ENCODE assay signal across 22 cellular contexts in the genomic region with DNA sequence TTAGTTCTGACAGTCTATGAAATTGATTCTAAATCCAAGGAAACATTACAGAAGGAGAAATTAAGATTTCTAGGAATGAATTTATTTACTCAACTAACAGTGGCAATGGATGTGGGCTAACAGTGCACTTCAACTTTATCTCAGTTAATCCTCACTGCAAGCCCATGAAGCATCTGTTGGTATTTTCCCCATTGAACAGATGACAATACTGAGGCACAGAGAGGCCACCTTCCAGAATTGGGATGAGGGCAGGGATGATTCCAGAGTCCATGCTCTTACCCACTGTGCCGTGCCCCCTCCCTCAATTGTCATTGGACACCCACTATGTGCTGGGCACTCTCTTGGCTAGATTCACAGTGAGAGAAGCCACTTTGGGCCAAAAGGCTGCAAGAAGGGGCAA.
DNase-seq lines count a peak whose midpoint lies in the region; ATAC-seq, FAIRE-seq and TF ChIP-seq lines count a peak whose summit lies in the region.
"Had no signal": no experiment of that assay in that cellular context is flagged by ENCODE, and none has a peak within 500 bp of the region (broad histone marks: within the 10 kb centered on the region; RNA-seq: fewer than 3 reads in every experiment).

No MANE protein-coding gene starts in this region.

- DNase-seq in K562 (ENCODE audit: extremely low read depth in 1 of 4, low spot score in 3 of 4) (no peak), immature natural killer cell (no peak), small intestine (no peak), COR-L47 (lab: John Stamatoyannopoulos, UW) (no peak)
- DNase-seq in activated CD8-positive, alpha-beta memory T cell treated with anti-CD3 and anti-CD28 coated beads, Interleukin-2, amount 50 U/mL, for 48 hours: no peak
- DNase-seq: CD8-positive, alpha-beta memory T cell; GF-D8; GOT3; Kasumi-1; NCI-H1417; NCI-H1694 treated with DMSO at 0.1 percent for 48 hours; NCI-H446 treated with DMSO at 0.1 percent for 48 hours; NCI-H526 treated with DMSO at 0.1 percent for 48 hours; PC-3; RPMI8226; SIG-M5 had no signal

- H3K9me3 ChIP-seq in BLaER1: no peaks in the 10 kb centered on the region
- H3K9me3 ChIP-seq in BLaER1 treated with 17β-estradiol and CSF1 and Interleukin-3, amounts not matched to agents 10 nM and 100 nM (replicated peaks in 1 of 11): no peaks in the 10 kb centered on the region
- H3K9me3 ChIP-seq in K562 (replicated peaks; ENCODE audit: control insufficient read depth, insufficient read depth, low read depth, low read length): no peaks in the 10 kb centered on the region
- H3K9me3 ChIP-seq in small intestine (ENCODE audit: control insufficient read depth, low read depth): no peaks in the 10 kb centered on the region

- H3K4me2 ChIP-seq in BLaER1 (peak overlapping the region; percentile 83; the same call in 1 of the 2 replicates), K562 (ENCODE audit: insufficient read depth, low read length) (no peak overlapping the region)
- H3K4me2 ChIP-seq in BLaER1 treated with 17β-estradiol and CSF1 and Interleukin-3, amounts not matched to agents 10 nM and 100 nM: peak overlapping the region; percentile 62 to 91 (median 84); a peak in 21 of 22 replicates

- peaks cover 2% of the 10 kb centered on the region; the same call in 1 of the 2 replicates for H3K36me3 ChIP-seq in BLaER1
- H3K36me3 ChIP-seq in BLaER1 treated with 17β-estradiol and CSF1 and Interleukin-3, amounts not matched to agents 10 nM and 100 nM: 0 out of 22 replicates have a peak, but pooled peaks cover 0 to 5% (median 0%) of the 10 kb centered on the region in 11 experiments
- no peaks in the 10 kb centered on the region for H3K36me3 ChIP-seq in K562 (ENCODE audit: control insufficient read depth, insufficient read depth, low read length)
- H3K36me3 ChIP-seq in small intestine (ENCODE audit: control insufficient read depth in 2 of 2, insufficient read depth in 2 of 2, low read length in 2 of 2): no peaks in the 10 kb centered on the region

- H4K20me1 ChIP-seq in BLaER1: peaks cover 99% of the 10 kb centered on the region
- H4K20me1 ChIP-seq in BLaER1 treated with 17β-estradiol and CSF1 and Interleukin-3, amounts not matched to agents 10 nM and 100 nM: peaks cover 0 to 84% (median 34%) of the 10 kb centered on the region in 11 experiments; a peak in 12 of 22 replicates
- H4K20me1 ChIP-seq in K562 (replicated peaks; ENCODE audit: control insufficient read depth, insufficient read depth, low read length): no peaks in the 10 kb centered on the region

- H3K27me3 Mint-ChIP-seq in immature natural killer cell (ENCODE audit: low read depth in 3 of 3): peaks cover 0 to 3% (median 0%) of the 10 kb centered on the region in 3 donors

- no peaks in the 10 kb centered on the region for H3K27me3 ChIP-seq in BLaER1
- no peaks in the 10 kb centered on the region for H3K27me3 ChIP-seq in BLaER1 treated with 17β-estradiol and CSF1 and Interleukin-3, amounts not matched to agents 10 nM and 100 nM
- H3K27me3 ChIP-seq in K562 (ENCODE audit: control insufficient read depth in 2 of 2, insufficient read depth in 2 of 2, low read length in 2 of 2): peaks cover 17 to 22% of the 10 kb centered on the region in 2 experiments; a peak in 4 of 5 replicates
- no peaks in the 10 kb centered on the region for H3K27me3 ChIP-seq in small intestine (ENCODE audit: control insufficient read depth in 2 of 2, insufficient read depth in 2 of 2, low read length in 2 of 2)

- H3K9me3 Mint-ChIP-seq in immature natural killer cell: no peaks in the 10 kb centered on the region
- H3K9me3 Mint-ChIP-seq: CD8-positive, alpha-beta memory T cell had no signal

- H2AFZ ChIP-seq in K562 (ENCODE audit: low read depth, low read length): no peak overlapping the region

- H3K36me3 Mint-ChIP-seq in immature natural killer cell: peaks cover 0 to 6% (median 0%) of the 10 kb centered on the region in 3 donors
- H3K36me3 Mint-ChIP-seq: CD8-positive, alpha-beta memory T cell had no signal

- POLR2A ChIA-PET in K562 (lab: Yijun Ruan, JAX): no interaction called here

- BruUV-seq in K562 (replicated peaks; lab: Mats Ljungman, UMichigan): no TSS peak

- H3K27ac ChIP-seq in BLaER1: 0 out of 2 replicates have a peak overlapping the region, but pooled peaks have one; percentile 50
- H3K27ac ChIP-seq in BLaER1 treated with 17β-estradiol and CSF1 and Interleukin-3, amounts not matched to agents 10 nM and 100 nM: peak overlapping the region in 7 of 11 experiments; percentile 15 to 55 (median 36); a peak in 4 of 22 replicates
- H3K27ac ChIP-seq in K562 (ENCODE audit: extremely low read depth, low read depth, low read length): no peak overlapping the region
- H3K27ac ChIP-seq in small intestine (ENCODE audit: low read depth in 1 of 2, low read length in 1 of 2): peak overlapping the region in 1 of 2 donors; percentile 35

- H3K4me1 ChIP-seq in BLaER1: peaks cover 100% of the 10 kb centered on the region
- H3K4me1 ChIP-seq in BLaER1 treated with 17β-estradiol and CSF1 and Interleukin-3, amounts not matched to agents 10 nM and 100 nM: peaks cover 83 to 100% (median 99%) of the 10 kb centered on the region in 10 experiments
- no peaks in the 10 kb centered on the region for H3K4me1 ChIP-seq in K562 (replicated peaks in 1 of 2; ENCODE audit: control insufficient read depth in 2 of 2, insufficient read depth in 2 of 2, low read length in 2 of 2)
- peaks cover 0 to 3% of the 10 kb centered on the region in 2 donors for H3K4me1 ChIP-seq in small intestine (ENCODE audit: control insufficient read depth in 2 of 2, insufficient read depth in 1 of 2, low read depth in 1 of 2, low read length in 1 of 2)

- H3K9ac ChIP-seq in BLaER1: no peak overlapping the region
- no peak overlapping the region for H3K9ac ChIP-seq in BLaER1 treated with 17β-estradiol and CSF1 and Interleukin-3, amounts not matched to agents 10 nM and 100 nM
- H3K9ac ChIP-seq in K562 (ENCODE audit: insufficient read depth in 1 of 2, low read depth in 2 of 2, low read length in 2 of 2): no peak overlapping the region

- no peak for TF ChIP-seq CTCF in K562 (IDR thresholded peaks at IDR 0.05 in 2 of 3, conservative IDR thresholded peaks at IDR 0.05 in 1 of 3; ENCODE audit: insufficient read depth in 2 of 3, low read depth in 1 of 3, low read length in 3 of 3)

- H3K9me1 ChIP-seq in K562 (ENCODE audit: control insufficient read depth, insufficient read depth, low read length): no peaks in the 10 kb centered on the region

- whole genome bisulfite sequencing in K562 (ENCODE audit: insufficient coverage, low coverage, missing lambda C conversion rate): 11% methylated on average over 1 of the region's 1 CpG
- 72 to 100% (median 98%) methylated on average over 1 of the region's 1 CpG for WGBS in small intestine, 3 donors

- intact Hi-C loops in K562 (cut with micrococcal nuclease): no loop called here

- H3K4me1 Mint-ChIP-seq in immature natural killer cell: peaks cover 66 to 86% of the 10 kb centered on the region in 2 donors

- CTCF ChIA-PET in K562 (lab: Yijun Ruan, JAX; ENCODE audit: low intra/inter-chr PET ratio): no interaction called here

- no peak for TF ChIP-seq EP300 in K562 (IDR thresholded peaks at IDR 0.05; ENCODE audit: low read length)

- peak overlapping the region in 3 of 5 donors; percentile 11 to 88 (median 83) for H3K4me3 Mint-ChIP-seq in immature natural killer cell

- in situ Hi-C loops in K562 (cut with MboI): no loop called here

- no peak for ATAC-seq in K562
- no peak for ATAC-seq in GM18505 (IDR thresholded peaks at IDR 0.05; ENCODE audit: unreplicated experiment)
- ATAC-seq: HCT116, PC-3, SK-N-SH treated with all-trans-retinoic acid at 6 μM for 48 hours had no signal

- TF ChIP-seq RAD21 in K562 (CRISPR knock-in tag; conservative IDR thresholded peaks at IDR 0.05 in 1 of 2, IDR thresholded peaks at IDR 0.05 in 1 of 2): no peak

- TF ChIP-seq POLR2A in K562 (conservative IDR thresholded peaks at IDR 0.05): no peak
- TF ChIP-seq POLR2A in GM18505 (IDR thresholded peaks at IDR 0.05; ENCODE audit: borderline replicate concordance, extremely low read depth, insufficient read depth, insufficient read length): no peak

- H3K27ac Mint-ChIP-seq in immature natural killer cell: peak overlapping the region in 3 of 6 donors; percentile 74 to 92 (median 76)

- H3K79me2 ChIP-seq in K562 (ENCODE audit: control insufficient read depth, insufficient read depth, low read length): no peaks in the 10 kb centered on the region

- FAIRE-seq in K562 (lab: Jason Lieb, UNC) (no peak), small intestine (lab: Jason Lieb, UNC) (no peak)
- FAIRE-seq: GM19239 had no signal

- H3K4me3 ChIP-seq in BLaER1 (no peak overlapping the region), K562 (no peak overlapping the region), small intestine (ENCODE audit: low read depth in 1 of 2, low read length in 2 of 2) (no peak overlapping the region)
- H3K4me3 ChIP-seq in BLaER1 treated with 17β-estradiol and CSF1 and Interleukin-3, amounts not matched to agents 10 nM and 100 nM: no peak overlapping the region

TF ChIP-seq in K562, 482 proteins besides CTCF, POLR2A, EP300 and RAD21:
- TF ChIP-seq RBM25 (IDR thresholded peaks at IDR 0.05; ENCODE audit: low read depth, low read length, severe bottlenecking) (peak; percentile 31), ARHGAP35 (IDR thresholded peaks at IDR 0.05; ENCODE audit: partially characterized antibody) (no peak), POLR2AphosphoS5 (IDR thresholded peaks at IDR 0.05; ENCODE audit: control insufficient read depth, insufficient read depth, low read depth, low read length) (no peak), ZNF408 (CRISPR knock-in tag; IDR thresholded peaks at IDR 0.05; ENCODE audit: low read depth) (no peak), PHB (CRISPR knock-in tag; IDR thresholded peaks at IDR 0.05) (no peak)
- TF ChIP-seq, protein P1, sequence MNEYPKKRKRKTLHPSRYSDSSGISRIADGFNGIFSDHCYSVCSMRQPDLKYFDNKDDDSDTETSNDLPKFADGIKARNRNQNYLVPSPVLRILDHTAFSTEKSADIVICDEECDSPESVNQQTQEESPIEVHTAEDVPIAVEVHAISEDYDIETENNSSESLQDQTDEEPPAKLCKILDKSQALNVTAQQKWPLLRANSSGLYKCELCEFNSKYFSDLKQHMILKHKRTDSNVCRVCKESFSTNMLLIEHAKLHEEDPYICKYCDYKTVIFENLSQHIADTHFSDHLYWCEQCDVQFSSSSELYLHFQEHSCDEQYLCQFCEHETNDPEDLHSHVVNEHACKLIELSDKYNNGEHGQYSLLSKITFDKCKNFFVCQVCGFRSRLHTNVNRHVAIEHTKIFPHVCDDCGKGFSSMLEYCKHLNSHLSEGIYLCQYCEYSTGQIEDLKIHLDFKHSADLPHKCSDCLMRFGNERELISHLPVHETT (CRISPR knock-in tag; conservative IDR thresholded peaks at IDR 0.05 in 1 of 2, IDR thresholded peaks at IDR 0.05 in 1 of 2): no peak
